ENCODE assay signal across 8 cellular contexts in genomic region chr4:15779789-15780188, GRCh38. TPM values are rescaled to one million over a fixed set of nuclear protein-coding genes. Genes with fewer than 3 reads are reported as not detected.
DNase-seq lines count a peak whose midpoint lies in the region; ATAC-seq, FAIRE-seq and TF ChIP-seq lines count a peak whose summit lies in the region.

No MANE protein-coding gene starts in this region.

- H3K27ac ChIP-seq in H1 (ENCODE audit: low read depth, low read length) = no peak overlapping the region
- H3K27ac ChIP-seq in parathyroid adenoma = no peak overlapping the region

- no peak overlapping the region for H2BK20ac ChIP-seq in H1 (ENCODE audit: low read length)

- H3K4me3 ChIP-seq in NT2/D1 (ENCODE audit: insufficient read length, low read depth) (peak overlapping the region; percentile 65), H1 (ENCODE audit: extremely low read depth in 1 of 4, insufficient read depth in 2 of 4, low read depth in 3 of 4, low read length in 4 of 4) (peak overlapping the region in 1 of 4 experiments; percentile 72; a peak in 2 of 8 replicates), parathyroid adenoma (ENCODE audit: low read depth, low read length) (peak overlapping the region; percentile 49)

- H4K91ac ChIP-seq in H1 (replicated peaks; ENCODE audit: insufficient read length, low read length) = no peak overlapping the region

- no peak overlapping the region for H2BK15ac ChIP-seq in H1 (ENCODE audit: low read length)

- ATAC-seq in omental fat pad (ENCODE audit: low FRiP score) (no peak), GM18517 (IDR thresholded peaks at IDR 0.05; ENCODE audit: unreplicated experiment) (no peak), HG02798 (IDR thresholded peaks at IDR 0.05; ENCODE audit: poor library complexity, unreplicated experiment) (no peak), esophagus mucosa (no peak)

- H3K18ac ChIP-seq in H1 (ENCODE audit: extremely low read depth, low read length) = no peak overlapping the region

- no peak overlapping the region for H2AK5ac ChIP-seq in H1 (ENCODE audit: low read depth, low read length)

- no peak overlapping the region for H3K9ac ChIP-seq in NT2/D1 (ENCODE audit: insufficient read length, low read depth)
- H3K9ac ChIP-seq in H1 (replicated peaks in 1 of 4; ENCODE audit: extremely low read depth in 1 of 4, low read depth in 3 of 4, low read length in 3 of 4) = no peak overlapping the region
- H3K9ac ChIP-seq in parathyroid adenoma = no peak overlapping the region

- H3K79me2 ChIP-seq in H1 (ENCODE audit: control insufficient read depth in 1 of 2, insufficient read depth in 2 of 2, low read length in 2 of 2) = no peaks in the 10 kb centered on the region
- no peaks in the 10 kb centered on the region for H3K79me2 ChIP-seq in parathyroid adenoma

- no peak overlapping the region for H2BK12ac ChIP-seq in H1 (ENCODE audit: low read depth, low read length)

- no peak overlapping the region for H2BK5ac ChIP-seq in H1 (ENCODE audit: low read depth, low read length)

- peak overlapping the region; percentile 91 to 96; a peak in 2 of 4 replicates for H3K4me2 ChIP-seq in H1 (ENCODE audit: insufficient read depth in 1 of 2, low read depth in 2 of 2, low read length in 2 of 2)
- peak overlapping the region; percentile 72 for H3K4me2 ChIP-seq in parathyroid adenoma (ENCODE audit: low read length)

- H4K5ac ChIP-seq in H1 (ENCODE audit: insufficient read length, low read depth, low read length) = no peak overlapping the region

- H3K79me1 ChIP-seq in H1 (ENCODE audit: low read depth, low read length) = no peaks in the 10 kb centered on the region

- no peak overlapping the region for H3K56ac ChIP-seq in H1 (replicated peaks; ENCODE audit: insufficient read length, low read depth, low read length)

- H2BK120ac ChIP-seq in H1 (replicated peaks; ENCODE audit: low read depth, low read length) = no peak overlapping the region

- H3K9me3 ChIP-seq in NT2/D1 (ENCODE audit: insufficient read depth, low read length) (no peaks in the 10 kb centered on the region), H1 (ENCODE audit: insufficient read depth in 2 of 2, low read depth in 1 of 2, low read length in 1 of 2) (no peaks in the 10 kb centered on the region), parathyroid adenoma (ENCODE audit: control insufficient read depth, low read length) (no peaks in the 10 kb centered on the region)

- H3K4ac ChIP-seq in H1 (replicated peaks; ENCODE audit: insufficient read length, low read depth, low read length) = no peak overlapping the region

- TF ChIP-seq RAD21 in H1 (IDR thresholded peaks at IDR 0.05 in 1 of 2, conservative IDR thresholded peaks at IDR 0.05 in 1 of 2; ENCODE audit: low read depth in 2 of 2, low read length in 2 of 2) = no peak

- H3K23me2 ChIP-seq in H1 (ENCODE audit: low read depth, low read length) = peaks cover 11% of the 10 kb centered on the region

- WGBS in H1 (ENCODE audit: extremely low coverage in 1 of 2, insufficient coverage in 1 of 2, insufficient read length in 1 of 2, insufficient replicate concordance in 2 of 2, low coverage in 1 of 2, low lambda C conversion rate in 2 of 2, missing lambda C conversion rate in 1 of 2), 2 experiments = 83% methylated on average over 1 of the region's 1 CpG; no CpG with 5 or more reads in 1 of the 2 experiments

- TF ChIP-seq POLR2A in H1 (IDR thresholded peaks at IDR 0.05; ENCODE audit: control extremely low read depth in 1 of 2, low read depth in 2 of 2, low read length in 2 of 2) = no peak

- H4K8ac ChIP-seq in H1 (ENCODE audit: extremely low read depth, insufficient read depth, low read length) = no peak overlapping the region

- no peak for TF ChIP-seq CTCF in H1 (IDR thresholded peaks at IDR 0.05; ENCODE audit: control extremely low read depth in 1 of 3, insufficient read depth in 1 of 3, low read depth in 1 of 3, low read length in 3 of 3)
- no peak for TF ChIP-seq CTCF in parathyroid adenoma (IDR thresholded peaks at IDR 0.05)
- no peak for TF ChIP-seq CTCF in omental fat pad (IDR thresholded peaks at IDR 0.05)

- H3K23ac ChIP-seq in H1 (ENCODE audit: insufficient read length) = no peak overlapping the region

- H4K20me1 ChIP-seq in H1 (replicated peaks in 1 of 2; ENCODE audit: control insufficient read depth in 1 of 2, insufficient read depth in 2 of 2, low read length in 2 of 2) = peaks cover 0 to 2% of the 10 kb centered on the region in 2 experiments

- H3K14ac ChIP-seq in H1 (ENCODE audit: insufficient read length) = no peak overlapping the region

- H2AFZ ChIP-seq in H1 (ENCODE audit: low read length) (no peak overlapping the region), parathyroid adenoma (no peak overlapping the region)

- no peak for TF ChIP-seq EP300 in H1 (IDR thresholded peaks at IDR 0.05; ENCODE audit: borderline replicate concordance in 1 of 2, low read depth in 2 of 2, low read length in 2 of 2)

- H3K27me3 ChIP-seq in NT2/D1 (ENCODE audit: insufficient read depth, insufficient read length) (peaks cover 63% of the 10 kb centered on the region), H1 (replicated peaks in 1 of 4; ENCODE audit: control insufficient read depth in 3 of 4, extremely low read depth in 1 of 4, insufficient read depth in 3 of 4, low read length in 3 of 4) (peaks cover 13 to 35% (median 25%) of the 10 kb centered on the region in 4 experiments), parathyroid adenoma (ENCODE audit: control insufficient read depth, insufficient read depth, low read length) (no peaks in the 10 kb centered on the region)

- CTCF ChIA-PET in H1 (lab: Charles Lee; ENCODE audit: partially characterized antibody) = interaction anchor here (0.6 to 2.1 kb wide), 10 partner anchors 9 to 419 kb away, joined by 3 to 7 read pairs (median 5); no protein-coding TSS in a partner anchor

- DNase-seq in ELR (ENCODE audit: low read depth) (peak; percentile 6), NT2/D1 (ENCODE audit: low read depth, low spot score) (no peak), H1 (ENCODE audit: low read depth in 1 of 2, low spot score in 2 of 2) (no peak), omental fat pad (ENCODE audit: low spot score) (no peak)

- H3K36me3 ChIP-seq in NT2/D1 (ENCODE audit: insufficient read depth, insufficient read length, low read length) (no peaks in the 10 kb centered on the region), H1 (ENCODE audit: control insufficient read depth in 2 of 4, insufficient read depth in 4 of 4, low read length in 3 of 4) (no peaks in the 10 kb centered on the region), parathyroid adenoma (ENCODE audit: control insufficient read depth, insufficient read depth, low read length) (no peaks in the 10 kb centered on the region)

- FAIRE-seq in H1 (lab: Jason Lieb, UNC) = no peak

- peaks cover 2% of the 10 kb centered on the region for H3K4me1 ChIP-seq in NT2/D1 (ENCODE audit: insufficient read depth, insufficient read length)
- H3K4me1 ChIP-seq in H1 (replicated peaks in 1 of 4; ENCODE audit: control insufficient read depth in 3 of 4, insufficient read depth in 4 of 4, low read length in 3 of 4) = peaks cover 0 to 4% (median under 1%) of the 10 kb centered on the region in 4 experiments; a peak in 3 of 7 replicates
- H3K4me1 ChIP-seq in parathyroid adenoma = no peaks in the 10 kb centered on the region

- POLR2A ChIA-PET in H1 (lab: Charles Lee; ENCODE audit: partially characterized antibody) = interaction anchor here (0.5 kb wide), 1 partner anchor 382 kb away, joined by 4 read pairs; no protein-coding TSS in a partner anchor

TF ChIP-seq in H1, 55 proteins besides CTCF, POLR2A, EP300 and RAD21:
- TF ChIP-seq HDAC6 (IDR thresholded peaks at IDR 0.05; ENCODE audit: low read depth, low read length) (no peak), CEBPB (IDR thresholded peaks at IDR 0.05; ENCODE audit: low read depth, low read length) (no peak)

RNA-seq across cellular contexts. Expression of gene CD38, which starts 1.7 kb away (rescaled TPM):
- total RNA-seq in H1 (2021; fragmentation: NEBNext Ultra II Directional; extraction: Animal tissue kit (Norgen Biotek cat#: 25700)) = 0.11 and 0.24 TPM in 2 replicates
- 0.14 and 0.27 TPM in 2 replicates for polyA plus RNA-seq in H1 (2011; rRNA removed)
- polyA plus RNA-seq in H1 (2011; cell fraction: cytosol; rRNA removed) = 0.21 TPM
- 0.24 TPM for polyA plus RNA-seq in H1 (2011; cell fraction: nucleus; rRNA removed)
- polyA plus RNA-seq in H1 (2012, experiment 1 of 2) = 0.14 to 0.21 TPM (median 0.18 TPM) in 4 replicates
- not detected for polyA plus RNA-seq in H1 (2012, experiment 2 of 2)
- polyA plus RNA-seq in H1 (2013, experiment 1 of 2) = 0.16 TPM
- 0.11 TPM for polyA plus RNA-seq in H1 (2013, experiment 2 of 2)
- polyA minus RNA-seq in H1 (2011; rRNA and poly(A)+ RNA removed) = 0.78 and 1.3 TPM in 2 replicates
- polyA minus RNA-seq in H1 (2011; cell fraction: cytosol; rRNA and poly(A)+ RNA removed) = not detected
- 0.60 TPM for polyA minus RNA-seq in H1 (2011; cell fraction: nucleus; rRNA and poly(A)+ RNA removed)
- total RNA-seq in omental fat pad = 10 to 100 TPM in 1 of 4 donors, 1 to 10 TPM in 3; 7.3 to 13.9 (median 9.2) TPM
- 2.6 TPM for total RNA-seq in esophagus mucosa
